In the genomic region with DNA sequence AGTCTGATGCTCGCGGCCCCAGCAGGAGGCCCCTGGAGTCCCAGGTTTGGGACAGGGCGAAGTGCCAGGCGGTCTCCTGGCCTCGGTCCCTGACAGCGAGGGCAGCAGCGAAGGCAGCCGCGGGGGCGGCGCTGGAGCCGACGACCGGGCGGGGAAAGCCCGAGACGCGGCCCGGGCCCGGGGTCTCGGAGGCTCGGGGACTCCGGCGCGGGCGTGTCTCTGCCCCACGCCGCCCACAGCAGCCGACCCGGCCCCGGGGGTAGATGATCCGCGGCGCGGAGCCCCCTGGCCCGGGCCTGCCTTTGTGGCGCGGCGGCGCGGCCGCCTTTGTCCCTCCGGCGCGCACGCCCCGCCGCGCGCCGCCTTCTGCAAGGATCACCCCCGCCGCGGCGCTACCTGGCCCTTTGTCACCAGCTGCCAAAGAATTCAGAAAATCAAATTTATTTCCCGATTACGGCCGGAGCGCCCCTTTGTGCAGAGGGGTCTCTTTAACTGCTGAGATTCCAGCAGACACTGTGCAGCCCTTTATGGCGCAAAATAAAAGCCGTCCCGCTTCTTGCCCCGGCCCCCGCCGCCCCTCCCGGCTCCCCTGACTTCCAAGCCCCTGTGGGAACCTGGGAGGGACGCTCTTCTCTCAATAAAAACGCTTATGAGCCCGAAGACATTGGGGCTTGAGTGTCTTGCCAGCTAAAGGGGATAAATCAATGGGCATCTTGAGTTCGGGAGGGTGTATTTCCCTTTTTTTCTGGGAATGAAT, we compare ENCODE assay signal across 8 cellular contexts.
DNase-seq lines count a peak whose midpoint lies in the region; ATAC-seq and TF ChIP-seq lines count a peak whose summit lies in the region.

No MANE protein-coding gene starts in this region.

- peak overlapping the region; percentile 38 for H2AFZ ChIP-seq in neural cell (ENCODE audit: low read depth, low read length)

- TF ChIP-seq CTCF in coronary artery (IDR thresholded peaks at IDR 0.05) (no peak), neural cell (IDR thresholded peaks at IDR 0.05; ENCODE audit: poor library complexity, severe bottlenecking) (no peak), lower leg skin (IDR thresholded peaks at IDR 0.05) (no peak)

- H3K4me3 ChIP-seq in coronary artery: peak overlapping the region; percentile 53
- H3K4me3 ChIP-seq in neural cell (ENCODE audit: low read length): peak overlapping the region; percentile 46
- no peak overlapping the region for H3K4me3 ChIP-seq in lower leg skin (ENCODE audit: low read depth, poor library complexity, severe bottlenecking)

- no peaks in the 10 kb centered on the region for H3K9me3 ChIP-seq in neural cell (ENCODE audit: low read length)

- no peaks in the 10 kb centered on the region for H3K9me2 ChIP-seq in neural cell (ENCODE audit: insufficient read depth, low read length)

- H3K36me3 ChIP-seq in neural cell (ENCODE audit: insufficient read depth, low read length): no peaks in the 10 kb centered on the region

- H3K27me3 ChIP-seq in neural cell (ENCODE audit: insufficient read depth, low read depth, low read length): peaks cover 17% of the 10 kb centered on the region

- WGBS in lower leg skin, 2 donors: 10 to 23% methylated on average over 20 to 56 of the region's 70 CpGs

- no peak overlapping the region for H3K27ac ChIP-seq in coronary artery
- no peak overlapping the region for H3K27ac ChIP-seq in neural cell (ENCODE audit: low read length)

- H3K4me2 ChIP-seq in neural cell (ENCODE audit: low read length): no peak overlapping the region

- peak; percentile 12 to 15 for DNase-seq in NOMO-1 (lab: John Stamatoyannopoulos, UW; ENCODE audit: unreplicated experiment in 2 of 2)
- DNase-seq in NOMO-1 treated with dmso at 0.1 percent for 144 hours (lab: John Stamatoyannopoulos, UW; ENCODE audit: unreplicated experiment): no peak
- DNase-seq in NCI-H2196 (lab: John Stamatoyannopoulos, UW; ENCODE audit: unreplicated experiment): peak; percentile 57
- no peak for DNase-seq in coronary artery (ENCODE audit: low spot score)
- DNase-seq in lower leg skin (ENCODE audit: low spot score in 2 of 2): no peak
- no peak for DNase-seq in midbrain (lab: John Stamatoyannopoulos, UW)

- peak overlapping the region; percentile 49 for H3K9ac ChIP-seq in neural cell (ENCODE audit: low read length)

- intact Hi-C loops in lower leg skin (cut with DNase I; ENCODE audit: low total_unique reads): no loop called here

- no peaks in the 10 kb centered on the region for H3F3A ChIP-seq in neural cell (ENCODE audit: insufficient read depth, low read length, poor library complexity, severe bottlenecking)

- TF ChIP-seq EP300 in neural cell (conservative IDR thresholded peaks at IDR 0.05; ENCODE audit: poor library complexity, severe bottlenecking): no peak

- no peaks in the 10 kb centered on the region for H4K20me1 ChIP-seq in neural cell (ENCODE audit: insufficient read depth)

- TF ChIP-seq POLR2A in lower leg skin (IDR thresholded peaks at IDR 0.05): no peak

- TF ChIP-seq RAD21 in neural cell (conservative IDR thresholded peaks at IDR 0.05): no peak

- no peak for ATAC-seq in HG03025 (IDR thresholded peaks at IDR 0.05; ENCODE audit: low FRiP score, unreplicated experiment)

- no peaks in the 10 kb centered on the region for H3K79me2 ChIP-seq in neural cell (replicated peaks; ENCODE audit: insufficient read depth, low read length)

TF ChIP-seq in neural cell, 6 proteins besides CTCF, POLR2A, EP300 and RAD21:
- no peak for TF ChIP-seq MXI1 (conservative IDR thresholded peaks at IDR 0.05; ENCODE audit: poor library complexity, severe bottlenecking)
- no peak for TF ChIP-seq TAF1 (IDR thresholded peaks at IDR 0.05; ENCODE audit: low read depth)
- TF ChIP-seq EZH2 (IDR thresholded peaks at IDR 0.05; ENCODE audit: borderline replicate concordance, insufficient read depth, low read length, poor library complexity, severe bottlenecking): no peak
- no peak for TF ChIP-seq POLR2AphosphoS5 (IDR thresholded peaks at IDR 0.05)
- TF ChIP-seq SMC3 (conservative IDR thresholded peaks at IDR 0.05; ENCODE audit: poor library complexity): no peak
TF ChIP-seq in neural cell: peak in this region for 0.

Comparison
In these comparisons a context has a peak if more than half of its experiments do, and no peak if none do; other contexts are left out.
1. DNase-seq: peak in NOMO-1 (2 of 2) and NCI-H2196 (single experiment); none in NOMO-1 treated with dmso at 0.1 percent for 144 hours (single experiment), coronary artery (single experiment), lower leg skin (0 of 2) and midbrain (single experiment).